In the genomic region with DNA sequence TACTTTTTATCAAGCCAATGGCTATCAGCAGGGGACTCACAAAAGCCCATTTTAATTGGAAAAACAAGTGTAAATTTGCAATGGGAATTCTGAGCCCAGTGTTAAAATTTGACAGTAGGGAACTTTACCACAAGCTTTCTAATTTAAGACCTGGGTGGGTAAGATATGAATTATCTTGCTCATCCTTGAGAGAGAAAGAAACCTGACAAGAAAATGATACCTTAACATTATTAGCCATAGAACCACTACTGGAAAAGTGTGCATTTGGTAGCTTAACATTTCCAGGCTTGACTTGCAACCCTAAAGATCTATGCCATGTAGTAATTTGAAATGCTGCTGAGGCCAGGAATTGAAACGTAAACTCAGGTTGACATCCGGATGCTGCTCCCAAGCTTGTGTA, we compare ENCODE assay signal across 31 cellular contexts. TPM values are rescaled to one million over a fixed set of nuclear protein-coding genes. Genes with fewer than 3 reads are reported as not detected.
"Had no signal": no experiment of that assay in that cellular context is flagged by ENCODE, and none has a peak within 500 bp of the region (broad histone marks: within the 10 kb centered on the region; RNA-seq: fewer than 3 reads in every experiment).

No MANE protein-coding gene starts in this region.

- H3K4me3 Mint-ChIP-seq: immature natural killer cell; naive thymus-derived CD4-positive, alpha-beta T cell; nephron; stimulated activated effector memory CD8-positive, alpha-beta T cell treated with anti-CD3 and anti-CD28 coated beads, Interleukin-12 subunit alpha, Interleukin-12 subunit beta, amount 100 ng/mL, for 72 hours; stimulated activated naive CD8-positive, alpha-beta T cell treated with anti-CD3 and anti-CD28 coated beads, Interleukin-15, Interleukin-2, amounts not matched to agents 100 ng/mL and 50 ng/mL, for 24 hours had no signal

- H3K4me1 ChIP-seq: prostate gland had no signal

- H3K9me3 Mint-ChIP-seq: immature natural killer cell; naive thymus-derived CD4-positive, alpha-beta T cell; neural crest cell; stimulated activated effector memory CD8-positive, alpha-beta T cell treated with anti-CD3 and anti-CD28 coated beads, Interleukin-12 subunit alpha, Interleukin-12 subunit beta, amount 100 ng/mL, for 72 hours; stimulated activated naive CD8-positive, alpha-beta T cell treated with anti-CD3 and anti-CD28 coated beads, Interleukin-15, Interleukin-2, amounts not matched to agents 100 ng/mL and 50 ng/mL, for 24 hours had no signal

- H3K4me3 ChIP-seq: left lung, lower lobe of right lung, mucosa of descending colon, pancreas, prostate gland, skin epidermis, suprapubic skin, thoracic aorta, tibial artery, upper lobe of right lung had no signal

- H3K27ac ChIP-seq: left lung, lower lobe of right lung, pancreas, prostate gland, skin epidermis, suprapubic skin, thoracic aorta, tibial artery, upper lobe of right lung had no signal

- DNase-seq: hippocampal formation; immature natural killer cell; kidney; left colon; left lung; lower lobe of right lung; mammary epithelial cell; mesenchymal stem cell; midbrain; mucosa of descending colon; naive thymus-derived CD4-positive, alpha-beta T cell; nucleus accumbens; pancreas; posterior cingulate gyrus; retina; right cardiac atrium; stimulated activated CD4-positive, alpha-beta T cell treated with anti-CD3 and anti-CD28 coated beads, Interleukin-4, amount 100 ng/mL, for 24 hours; stimulated activated naive CD4-positive, alpha-beta T cell; tibial artery; trophoblast cell; upper lobe of right lung had no signal

- H3K27ac Mint-ChIP-seq: naive thymus-derived CD4-positive, alpha-beta T cell; nephron; stimulated activated effector memory CD8-positive, alpha-beta T cell treated with anti-CD3 and anti-CD28 coated beads, Interleukin-12 subunit alpha, Interleukin-12 subunit beta, amount 100 ng/mL, for 72 hours; stimulated activated naive CD8-positive, alpha-beta T cell treated with anti-CD3 and anti-CD28 coated beads, Interleukin-15, Interleukin-2, amounts not matched to agents 100 ng/mL and 50 ng/mL, for 24 hours had no signal

- H3K36me3 Mint-ChIP-seq: stimulated activated effector memory CD8-positive, alpha-beta T cell treated with anti-CD3 and anti-CD28 coated beads, Interleukin-12 subunit alpha, Interleukin-12 subunit beta, amount 100 ng/mL, for 72 hours had no signal

- H3K36me3 ChIP-seq: left lung, lower lobe of right lung, pancreas, prostate gland, suprapubic skin, thoracic aorta, tibial artery, upper lobe of right lung had no signal

- H3K4me1 Mint-ChIP-seq: nephron had no signal

- ATAC-seq: left colon; left lung; lower lobe of right lung; mucosa of descending colon; naive thymus-derived CD4-positive, alpha-beta T cell; pancreas; right cardiac atrium; sciatic nerve; stimulated activated effector memory CD8-positive, alpha-beta T cell treated with anti-CD3 and anti-CD28 coated beads, Interleukin-12 subunit alpha, Interleukin-12 subunit beta, amount 100 ng/mL, for 72 hours; upper lobe of right lung had no signal

RNA-seq across cellular contexts. Expression of gene ST8SIA6, which starts 2.7 kb away (rescaled TPM):
- total RNA-seq: myocyte, neural crest cell had no signal
- polyA plus RNA-seq: mammary epithelial cell had no signal
